ENCODE assay signal across 1 cellular context in the genomic region with DNA sequence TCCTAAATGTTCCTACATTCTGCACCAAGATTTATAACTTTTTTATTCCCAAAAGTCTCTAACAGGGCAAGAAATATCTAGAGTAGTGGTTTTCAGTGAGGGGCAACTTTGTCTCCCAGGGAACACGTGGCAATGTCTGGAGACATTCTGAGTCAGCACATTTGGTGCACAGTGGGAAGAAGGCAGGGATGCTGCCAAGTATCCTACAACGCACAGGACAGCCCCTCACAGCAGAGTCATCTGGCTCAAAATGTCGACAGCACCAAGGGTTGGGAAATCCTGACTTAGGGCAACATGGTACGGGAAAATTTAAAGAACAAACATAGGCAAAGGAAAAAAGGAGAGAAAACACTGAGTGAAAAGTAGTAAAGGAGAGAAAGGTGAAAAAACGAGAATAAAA.
A peak's percentile ranks its signal among the peaks of the same experiment; 100 is the strongest.
TF ChIP-seq lines count a peak whose summit lies in the region.

No MANE protein-coding gene starts in this region.

TF ChIP-seq in GM12878, 131 proteins besides CTCF, POLR2A, EP300 and RAD21:
- TF ChIP-seq MLLT1 (IDR thresholded peaks at IDR 0.05) (peak; percentile 71; the same call in 1 of the 2 replicates), PAX8 (IDR thresholded peaks at IDR 0.05) (no peak)
